Comparison of ENCODE assay signal across 29 cellular contexts in genomic region chr13:52924241-52925148, GRCh38.
DNase-seq lines count a peak whose midpoint lies in the region; ATAC-seq and TF ChIP-seq lines count a peak whose summit lies in the region.
"Had no signal": no experiment of that assay in that cellular context is flagged by ENCODE, and none has a peak within 500 bp of the region (broad histone marks: within the 10 kb centered on the region; RNA-seq: fewer than 3 reads in every experiment).

No MANE protein-coding gene starts in this region.

- peak; percentile 59 for DNase-seq in DMS 273 (lab: John Stamatoyannopoulos, UW; ENCODE audit: unreplicated experiment)
- DNase-seq in DMS 273 treated with DMSO at 0.1 percent for 48 hours (lab: John Stamatoyannopoulos, UW): no peak
- peak; percentile 71 for DNase-seq in NCI-H82 treated with DMSO at 0.1 percent for 48 hours (lab: John Stamatoyannopoulos, UW; ENCODE audit: unreplicated experiment)
- DNase-seq in esophagus squamous epithelium (lab: John Stamatoyannopoulos, UW): no peak
- no peak for DNase-seq in neural progenitor cell (ENCODE audit: low spot score)
- DNase-seq in Karpas-422: no peak
- DNase-seq in activated effector memory CD4-positive, alpha-beta T cell treated with anti-CD3 and anti-CD28 coated beads, Interleukin-2, amount 50 U/mL, for 16 hours: no peak
- DNase-seq: activated CD4-positive, alpha-beta T cell treated with anti-CD3 and anti-CD28 coated beads for 36 hours; activated gamma-delta T cell; CD4-positive, alpha-beta memory T cell; DMS53; effector CD4-positive, alpha-beta T cell; GDM1; Kasumi-1; left lung; NCI-H187; NCI-H2227 treated with DMSO at 0.1 percent for 48 hours; NK-92 treated with Interleukin-12 subunit alpha and Interleukin-12 subunit beta, amount 100 ng/mL, for 24 hours; sigmoid colon; stimulated activated CD8-positive, alpha-beta memory T cell treated with anti-CD3 and anti-CD28 coated beads, Interleukin-4, amount 100 ng/mL, for 48 hours; stomach had no signal

- no peaks in the 10 kb centered on the region for H3K27me3 ChIP-seq in esophagus squamous epithelium
- H3K27me3 ChIP-seq in neural progenitor cell: no peaks in the 10 kb centered on the region
- no peaks in the 10 kb centered on the region; the same call in 1 of the 2 replicates for H3K27me3 ChIP-seq in Karpas-422 (ENCODE audit: low read length)
- H3K27me3 ChIP-seq: left lung, sigmoid colon, SJSA1, stomach, tibial nerve had no signal

- H2AFZ ChIP-seq in neural progenitor cell (replicated peaks): peak overlapping the region; percentile 52
- no peak overlapping the region for H2AFZ ChIP-seq in Karpas-422 (ENCODE audit: low read length)

- H3K79me2 ChIP-seq in neural progenitor cell (ENCODE audit: low read depth) (no peaks in the 10 kb centered on the region), Karpas-422 (ENCODE audit: low read length) (no peaks in the 10 kb centered on the region)

- H3K9ac ChIP-seq in neural progenitor cell (no peak overlapping the region), Karpas-422 (ENCODE audit: low read length) (no peak overlapping the region)

- H3K4me3 Mint-ChIP-seq in neural progenitor cell: no peak overlapping the region
- H3K4me3 Mint-ChIP-seq: activated CD4-positive, alpha-beta T cell treated with anti-CD3 and anti-CD28 coated beads for 36 hours; CD4-positive, alpha-beta memory T cell; natural killer cell treated with Interleukin-12 subunit alpha and Interleukin-12 subunit beta and Interleukin-15 and Interleukin-18, amount 100 ng/mL, for 72 hours; T-helper 1 cell treated with Interleukin-12 subunit alpha and Interleukin-12 subunit beta and Interleukin-4 antibody, amounts not matched to agents 30 μg/mL and 1 μg/mL, for 36 hours had no signal

- H3K4me1 Mint-ChIP-seq in neural progenitor cell: peaks cover 32% of the 10 kb centered on the region
- H3K4me1 Mint-ChIP-seq: activated CD4-positive, alpha-beta T cell treated with anti-CD3 and anti-CD28 coated beads for 36 hours; CD4-positive, alpha-beta memory T cell had no signal

- TF ChIP-seq CTCF in esophagus squamous epithelium (IDR thresholded peaks at IDR 0.05) (no peak), neural progenitor cell (IDR thresholded peaks at IDR 0.05) (no peak)

- H3K9me3 Mint-ChIP-seq in neural progenitor cell: peaks cover 9% of the 10 kb centered on the region
- H3K9me3 Mint-ChIP-seq: natural killer cell treated with Interleukin-12 subunit alpha and Interleukin-12 subunit beta and Interleukin-15 and Interleukin-18, amount 100 ng/mL, for 72 hours; T-helper 1 cell treated with Interleukin-12 subunit alpha and Interleukin-12 subunit beta and Interleukin-4 antibody, amounts not matched to agents 30 μg/mL and 1 μg/mL, for 36 hours had no signal

- no peaks in the 10 kb centered on the region for H3K36me3 ChIP-seq in esophagus squamous epithelium
- no peaks in the 10 kb centered on the region for H3K36me3 ChIP-seq in neural progenitor cell
- H3K36me3 ChIP-seq in Karpas-422 (ENCODE audit: insufficient read depth, low read length): no peaks in the 10 kb centered on the region
- H3K36me3 ChIP-seq: left lung, sigmoid colon, SJSA1, stomach, tibial nerve had no signal

- TF ChIP-seq POLR2A in esophagus squamous epithelium (IDR thresholded peaks at IDR 0.05): no peak

- intact Hi-C loops in esophagus squamous epithelium (cut with DNase I): no loop called here

- H3K9me3 ChIP-seq in esophagus squamous epithelium (no peaks in the 10 kb centered on the region), neural progenitor cell (ENCODE audit: low read depth) (no peaks in the 10 kb centered on the region), Karpas-422 (ENCODE audit: low read length) (no peaks in the 10 kb centered on the region)
- H3K9me3 ChIP-seq: left lung, sigmoid colon, SJSA1, stomach, tibial nerve had no signal

- H3K4me1 ChIP-seq in esophagus squamous epithelium: peaks cover 22 to 39% (median 24%) of the 10 kb centered on the region in 3 donors
- peaks cover 4% of the 10 kb centered on the region for H3K4me1 ChIP-seq in neural progenitor cell
- peaks cover 13% of the 10 kb centered on the region for H3K4me1 ChIP-seq in Karpas-422 (ENCODE audit: low read length)
- H3K4me1 ChIP-seq: left lung, sigmoid colon, SJSA1, tibial nerve had no signal

- H4K20me1 ChIP-seq in neural progenitor cell (ENCODE audit: low read depth): no peaks in the 10 kb centered on the region
- no peaks in the 10 kb centered on the region for H4K20me1 ChIP-seq in Karpas-422 (ENCODE audit: insufficient read depth, low read depth, low read length)

- H3K27me3 Mint-ChIP-seq in neural progenitor cell (ENCODE audit: insufficient read depth, low read depth): peaks cover 9% of the 10 kb centered on the region

- H3K4me2 ChIP-seq in neural progenitor cell (no peak overlapping the region), Karpas-422 (ENCODE audit: low read depth, low read length, poor library complexity, severe bottlenecking) (no peak overlapping the region)

- H3K36me3 Mint-ChIP-seq in neural progenitor cell: no peaks in the 10 kb centered on the region
- H3K36me3 Mint-ChIP-seq: CD4-positive, alpha-beta memory T cell; natural killer cell treated with Interleukin-12 subunit alpha and Interleukin-12 subunit beta and Interleukin-15 and Interleukin-18, amount 100 ng/mL, for 72 hours had no signal

- H3K27ac Mint-ChIP-seq in neural progenitor cell: peak overlapping the region; percentile 19
- H3K27ac Mint-ChIP-seq: activated CD4-positive, alpha-beta T cell treated with anti-CD3 and anti-CD28 coated beads for 36 hours; CD4-positive, alpha-beta memory T cell; natural killer cell treated with Interleukin-12 subunit alpha and Interleukin-12 subunit beta and Interleukin-15 and Interleukin-18, amount 100 ng/mL, for 72 hours; T-helper 1 cell treated with Interleukin-12 subunit alpha and Interleukin-12 subunit beta and Interleukin-4 antibody, amounts not matched to agents 30 μg/mL and 1 μg/mL, for 36 hours had no signal

- no peaks in the 10 kb centered on the region for H3K9me2 ChIP-seq in Karpas-422 (replicated peaks; ENCODE audit: insufficient read depth, low read length)

- 67 to 70% methylated on average over 9 to 10 of the region's 10 CpGs for WGBS in esophagus squamous epithelium, 2 donors

- no peak overlapping the region for H3K4me3 ChIP-seq in esophagus squamous epithelium
- H3K4me3 ChIP-seq in neural progenitor cell: no peak overlapping the region
- no peak overlapping the region for H3K4me3 ChIP-seq in Karpas-422 (ENCODE audit: low read length)
- H3K4me3 ChIP-seq: left lung, sigmoid colon, SJSA1, stomach, tibial nerve had no signal

- H3F3A ChIP-seq in neural progenitor cell (ENCODE audit: low read depth): no peaks in the 10 kb centered on the region

- H3K27ac ChIP-seq in esophagus squamous epithelium: peak overlapping the region in 3 of 4 donors; percentile 21 to 74 (median 73)
- no peak overlapping the region for H3K27ac ChIP-seq in neural progenitor cell
- H3K27ac ChIP-seq in Karpas-422 (ENCODE audit: low read length): no peak overlapping the region
- H3K27ac ChIP-seq: 22Rv1, foreskin keratinocyte, left lung, sigmoid colon, SJSA1, stomach, tibial nerve had no signal

- no peak for ATAC-seq in GM18519 (IDR thresholded peaks at IDR 0.05; ENCODE audit: low FRiP score, unreplicated experiment)
- ATAC-seq: activated CD4-positive, alpha-beta T cell treated with anti-CD3 and anti-CD28 coated beads for 36 hours; HCT116; left lung; natural killer cell treated with Interleukin-12 subunit alpha and Interleukin-12 subunit beta and Interleukin-15 and Interleukin-18, amount 100 ng/mL, for 72 hours had no signal

Comparison
In these comparisons a context has a peak if more than half of its experiments do, and no peak if none do; other contexts are left out.
1. DNase-seq: peak in DMS 273 (single experiment) and NCI-H82 treated with DMSO at 0.1 percent for 48 hours (single experiment); none in DMS 273 treated with DMSO at 0.1 percent for 48 hours (single experiment), esophagus squamous epithelium (single experiment), neural progenitor cell (single experiment), Karpas-422 (single experiment) and activated effector memory CD4-positive, alpha-beta T cell treated with anti-CD3 and anti-CD28 coated beads, Interleukin-2, amount 50 U/mL, for 16 hours (single experiment).
2. H3K27ac ChIP-seq: peak in esophagus squamous epithelium (3 of 4); none in neural progenitor cell (single experiment) and Karpas-422 (single experiment).